8 cellular contexts compared by ENCODE assay signal in the genomic region with DNA sequence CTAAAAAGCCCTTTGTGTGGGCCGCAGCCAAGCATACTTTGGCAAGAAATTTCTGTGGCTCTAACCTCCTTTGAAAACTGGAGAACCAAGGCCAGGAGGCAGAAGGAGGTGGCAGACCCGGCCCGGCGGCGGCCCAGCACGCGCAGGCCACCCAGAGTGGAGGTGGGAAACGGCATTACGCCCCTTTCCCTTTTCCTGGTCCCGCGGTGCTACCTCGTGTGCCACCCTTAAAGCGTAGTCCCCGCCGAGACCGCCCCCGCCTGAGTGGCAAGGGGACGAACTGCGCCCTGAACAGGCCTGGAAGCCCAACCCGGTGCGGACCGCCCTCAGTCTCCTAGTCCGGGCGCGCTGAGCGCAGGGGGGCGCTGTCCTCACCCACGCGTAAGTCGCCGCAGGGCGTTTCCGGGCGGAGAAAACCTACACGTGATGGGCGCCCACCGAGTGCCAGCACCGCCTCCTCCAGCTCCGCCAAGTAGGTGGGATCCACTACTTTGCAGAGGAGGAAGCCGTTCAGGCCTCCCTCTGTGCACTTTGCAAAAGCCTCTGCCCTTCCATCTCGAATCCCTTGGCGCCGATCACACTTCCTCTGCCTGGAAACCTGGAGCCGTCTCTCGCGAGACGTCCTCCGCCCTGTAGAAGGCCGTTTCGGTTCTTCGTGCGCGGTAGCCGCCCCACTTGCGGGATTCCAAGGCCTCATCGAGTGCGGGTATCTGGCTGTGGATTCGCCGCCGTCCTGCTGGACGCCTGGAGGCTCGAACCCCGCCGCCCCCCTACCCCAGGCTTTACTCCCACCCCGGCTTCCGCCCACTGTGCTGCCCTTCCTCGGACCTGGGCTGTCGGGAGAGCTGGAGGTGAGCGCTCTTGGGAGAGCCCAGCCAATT. TPM values are rescaled to one million over a fixed set of nuclear protein-coding genes. Genes with fewer than 3 reads are reported as not detected.
A peak's percentile ranks its signal among the peaks of the same experiment; 100 is the strongest.
DNase-seq lines count a peak whose midpoint lies in the region; ATAC-seq, FAIRE-seq and TF ChIP-seq lines count a peak whose summit lies in the region.

A gene with protein sequence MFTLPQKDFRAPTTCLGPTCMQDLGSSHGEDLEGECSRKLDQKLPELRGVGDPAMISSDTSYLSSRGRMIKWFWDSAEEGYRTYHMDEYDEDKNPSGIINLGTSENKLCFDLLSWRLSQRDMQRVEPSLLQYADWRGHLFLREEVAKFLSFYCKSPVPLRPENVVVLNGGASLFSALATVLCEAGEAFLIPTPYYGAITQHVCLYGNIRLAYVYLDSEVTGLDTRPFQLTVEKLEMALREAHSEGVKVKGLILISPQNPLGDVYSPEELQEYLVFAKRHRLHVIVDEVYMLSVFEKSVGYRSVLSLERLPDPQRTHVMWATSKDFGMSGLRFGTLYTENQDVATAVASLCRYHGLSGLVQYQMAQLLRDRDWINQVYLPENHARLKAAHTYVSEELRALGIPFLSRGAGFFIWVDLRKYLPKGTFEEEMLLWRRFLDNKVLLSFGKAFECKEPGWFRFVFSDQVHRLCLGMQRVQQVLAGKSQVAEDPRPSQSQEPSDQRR (plus strand): TSS at position 420 of the 881 bp plus-strand sequence. CDS start 1,358 bp downstream, outside the sequence.

- peak within 1 kb of the TSS; percentile 89 to 92 for H3K27ac ChIP-seq in ascending aorta
- H3K27ac ChIP-seq in right cardiac atrium (ENCODE audit: low read length) = peak within 1 kb of the TSS; percentile 93

- H3K4me1 ChIP-seq in ascending aorta = peaks cover 0 to 10% of the 10 kb centered on the region in 2 donors
- H3K4me1 ChIP-seq in right cardiac atrium (ENCODE audit: control insufficient read depth, insufficient read depth, low read length) = peaks cover 7% of the 10 kb centered on the region

- WGBS in right cardiac atrium = under 1% methylated on average over 69 of the region's 69 CpGs

- ATAC-seq in HG02610 (IDR thresholded peaks at IDR 0.05; ENCODE audit: unreplicated experiment) (peak; percentile 95), right cardiac atrium (peak; percentile 97)

- H3K9me3 ChIP-seq in ascending aorta (no peaks in the 10 kb centered on the region), right cardiac atrium (ENCODE audit: control insufficient read depth, low read length) (no peaks in the 10 kb centered on the region)

- DNase-seq in NCI-H1417 (lab: John Stamatoyannopoulos, UW) = peak; percentile 64 to 95 (median 91)
- DNase-seq in ascending aorta (ENCODE audit: low spot score in 2 of 2) = peak; percentile 90 to 99
- DNase-seq in right cardiac atrium = peak; percentile 98 to 99 (median 99)
- peak; percentile 83 for DNase-seq in putamen (ENCODE audit: low spot score)
- peak; percentile 73 for DNase-seq in urothelium cell line (ENCODE audit: low spot score)

- H3K4me3 ChIP-seq in ascending aorta = peak within 1 kb of the TSS; percentile 71 to 76
- H3K4me3 ChIP-seq in right cardiac atrium (ENCODE audit: low read length) = peak within 1 kb of the TSS; percentile 86

- TF ChIP-seq CTCF in GM12872 (IDR thresholded peaks at IDR 0.05; ENCODE audit: insufficient read depth, low read depth, low read length) = peak; percentile 84
- peak; percentile 81 to 89 (median 83) for TF ChIP-seq CTCF in ascending aorta (IDR thresholded peaks at IDR 0.05)

- no peak for FAIRE-seq in urothelium cell line (lab: Jason Lieb, UNC)

- intact Hi-C loops in T-helper 2 cell treated with Interferon-gamma antibody and Interleukin-4, amounts not matched to agents 100 ng/mL and 5 ng/mL, for 36 hours (cut with micrococcal nuclease) = loop anchor here (1.0 to 5.0 kb wide), 5 partner anchors 29 to 708 kb away; a partner anchor contains a TSS
- intact Hi-C loops in ascending aorta (cut with DNase I) (no loop called here), right cardiac atrium (cut with DNase I) (no loop called here)

- H3K27me3 ChIP-seq in ascending aorta = no peaks in the 10 kb centered on the region
- no peaks in the 10 kb centered on the region for H3K27me3 ChIP-seq in right cardiac atrium (ENCODE audit: control insufficient read depth, insufficient read depth)

- H3K36me3 ChIP-seq in ascending aorta = peaks cover under 1 to 2% of the 10 kb centered on the region in 2 donors

RNA-seq across cellular contexts. Expression of the gene that starts here (rescaled TPM):
- total RNA-seq in T-helper 2 cell treated with Interferon-gamma antibody and Interleukin-4, amounts not matched to agents 100 ng/mL and 5 ng/mL, for 36 hours = 41.0 and 41.7 TPM in 2 replicates
- total RNA-seq in ascending aorta (8.5 TPM), right cardiac atrium (10 to 100 TPM; 11.4 to 18.8 (median 14.2) TPM)
- polyA plus RNA-seq in right cardiac atrium = 19.3 TPM

Comparison
In these comparisons a context has a peak if more than half of its experiments do, and no peak if none do; other contexts are left out.
1. Peak in every context shown above with its lines: DNase-seq, ATAC-seq, H3K4me3 ChIP-seq and H3K27ac ChIP-seq.